27 cellular contexts compared by ENCODE assay signal in genomic region chr17:77674358-77674757, GRCh38.
"Had no signal": no experiment of that assay in that cellular context is flagged by ENCODE, and none has a peak within 500 bp of the region (broad histone marks: within the 10 kb centered on the region; RNA-seq: fewer than 3 reads in every experiment).

No MANE protein-coding gene starts in this region.

- H3K9me3 ChIP-seq: lower lobe of right lung, ovary, right atrium auricular region, vagina had no signal

- FAIRE-seq: islet of Langerhans, kidney, small intestine had no signal

- H3K4me3 ChIP-seq: left lung, lower lobe of right lung, neural progenitor cell, ovary, right atrium auricular region, spleen, tibial nerve, vagina had no signal

- H2AFZ ChIP-seq: neural progenitor cell had no signal

- H3K4me2 ChIP-seq: neural progenitor cell had no signal

- DNase-seq: hypothalamus; immature natural killer cell; kidney; left colon; left lung; lower lobe of right lung; mammary epithelial cell; mesenchymal stem cell; naive B cell; natural killer cell; nephron progenitor cell; ovary; small intestine; stimulated activated CD4-positive, alpha-beta T cell treated with anti-CD3 and anti-CD28 coated beads, Interleukin-2, amount 100 ng/mL, for 48 hours; stimulated activated CD4-positive, alpha-beta T cell treated with anti-CD3 and anti-CD28 coated beads, Interleukin-4, amount 100 ng/mL, for 4 hours; stimulated activated CD8-positive, alpha-beta memory T cell treated with anti-CD3 and anti-CD28 coated beads, Interleukin-4, amount 100 ng/mL, for 48 hours; stimulated activated naive CD4-positive, alpha-beta T cell treated with Interleukin-2 at 50 U/mL for 16 hours; stimulated activated naive CD8-positive, alpha-beta T cell treated with anti-CD3 and anti-CD28 coated beads, Interleukin-15, amount 100 ng/mL, for 72 hours; substantia nigra had no signal

- H3K4me1 ChIP-seq: left lung, lower lobe of right lung, spleen had no signal

- H3K27me3 ChIP-seq: neural progenitor cell, ovary, right atrium auricular region, vagina had no signal

- H3K27ac ChIP-seq: left lung, lower lobe of right lung, neural progenitor cell, ovary, spleen, tibial nerve, vagina had no signal

- ATAC-seq: left colon; left lung; lower lobe of right lung; natural killer cell; sciatic nerve; stimulated activated memory B cell treated with anti-CD40 and anti-IgM and Interleukin-4, amounts not matched to agents 10 μg/mL and 1 μg/mL and 100 μg/mL, for 72 hours; stimulated activated naive CD8-positive, alpha-beta T cell treated with anti-CD3 and anti-CD28 coated beads, Interleukin-15, amount 100 ng/mL, for 72 hours had no signal

- H3K36me3 ChIP-seq: left lung, lower lobe of right lung, neural progenitor cell, ovary, right atrium auricular region, tibial nerve, vagina had no signal

- H3K9ac ChIP-seq: neural progenitor cell had no signal
